ENCODE assay signal across 8 cellular contexts in genomic region chr1:223765036-223765718, GRCh38. TPM values are rescaled to one million over a fixed set of nuclear protein-coding genes. Genes with fewer than 3 reads are reported as not detected.
DNase-seq lines count a peak whose midpoint lies in the region; ATAC-seq and TF ChIP-seq lines count a peak whose summit lies in the region.

No MANE protein-coding gene starts in this region.

- peaks cover 11% of the 10 kb centered on the region for H3K27me3 Mint-ChIP-seq in GM23338 (ENCODE audit: insufficient read depth, low read depth, poor library complexity)
- H3K27me3 Mint-ChIP-seq in CD4-positive, alpha-beta T cell, result no peaks in the 10 kb centered on the region

- H3K4me1 ChIP-seq in GM23338 (ENCODE audit: insufficient read depth), result no peaks in the 10 kb centered on the region
- H3K4me1 ChIP-seq in right cardiac atrium (ENCODE audit: control insufficient read depth, insufficient read depth, low read length), result no peaks in the 10 kb centered on the region
- no peaks in the 10 kb centered on the region for H3K4me1 ChIP-seq in HAP-1

- no peaks in the 10 kb centered on the region for H4K20me1 ChIP-seq in GM23338 (replicated peaks; ENCODE audit: insufficient read depth)

- no peak for TF ChIP-seq CTCF in GM23338 (conservative IDR thresholded peaks at IDR 0.05; ENCODE audit: low read depth in 2 of 2)
- no peak for TF ChIP-seq CTCF in VCaP (conservative IDR thresholded peaks at IDR 0.05)
- TF ChIP-seq CTCF in CD4-positive, alpha-beta T cell (IDR thresholded peaks at IDR 0.05), result no peak

- intact Hi-C loops in right cardiac atrium (cut with DNase I), result no loop called here
- intact Hi-C loops in CD4-positive, alpha-beta T cell (cut with DNase I, micrococcal nuclease), result no loop called here

- H3K4me2 ChIP-seq in GM23338, result no peak overlapping the region

- H3K9me3 ChIP-seq in right cardiac atrium (ENCODE audit: control insufficient read depth, low read length) (no peaks in the 10 kb centered on the region), HAP-1 (no peaks in the 10 kb centered on the region)
- H3K9me3 ChIP-seq in CD4-positive, alpha-beta T cell (ENCODE audit: control insufficient read depth, low read length), result no peaks in the 10 kb centered on the region

- no peak overlapping the region for H3K27ac ChIP-seq in GM23338 (ENCODE audit: low read depth)
- H3K27ac ChIP-seq in VCaP, result peak overlapping the region; percentile 43; the same call in 1 of the 2 replicates
- peak overlapping the region; percentile 70 for H3K27ac ChIP-seq in right cardiac atrium (ENCODE audit: low read length)
- H3K27ac ChIP-seq in CD4-positive, alpha-beta T cell (ENCODE audit: low read depth, low read length), result no peak overlapping the region

- no peaks in the 10 kb centered on the region for H3K27me3 ChIP-seq in GM23338 (ENCODE audit: insufficient read depth)
- no peaks in the 10 kb centered on the region for H3K27me3 ChIP-seq in right cardiac atrium (ENCODE audit: control insufficient read depth, insufficient read depth)
- H3K27me3 ChIP-seq in CD4-positive, alpha-beta T cell (ENCODE audit: control insufficient read depth, insufficient read depth, low read length), result no peaks in the 10 kb centered on the region
- H3K27me3 ChIP-seq in HAP-1 (ENCODE audit: low read depth), result no peaks in the 10 kb centered on the region

- H3K27ac Mint-ChIP-seq in GM23338, result no peak overlapping the region
- no peak overlapping the region for H3K27ac Mint-ChIP-seq in CD4-positive, alpha-beta T cell

- CTCF ChIA-PET in CD4-positive, alpha-beta T cell (lab: Charles Lee), result interaction anchor here (2.7 kb wide), 1 partner anchor 16 kb away, joined by 7 read pairs; no protein-coding TSS in a partner anchor

- no peaks in the 10 kb centered on the region for H3F3A ChIP-seq in GM23338 (replicated peaks; ENCODE audit: low read depth)

- no peak overlapping the region for H2AFZ ChIP-seq in GM23338

- H3K9me2 ChIP-seq in GM23338 (ENCODE audit: insufficient read depth), result no peaks in the 10 kb centered on the region

- no peaks in the 10 kb centered on the region for H3K4me1 Mint-ChIP-seq in GM23338
- no peaks in the 10 kb centered on the region for H3K4me1 Mint-ChIP-seq in CD4-positive, alpha-beta T cell (ENCODE audit: low read depth)

- no peak overlapping the region for H3K4me3 Mint-ChIP-seq in GM23338
- H3K4me3 Mint-ChIP-seq in CD4-positive, alpha-beta T cell, result no peak overlapping the region

- POLR2A ChIA-PET in CD4-positive, alpha-beta T cell (lab: Charles Lee), result interaction anchor here (0.6 kb wide), 1 partner anchor 68 kb away, joined by 3 read pairs; no protein-coding TSS in a partner anchor

- H3K4me3 ChIP-seq in GM23338 (no peak overlapping the region), right cardiac atrium (ENCODE audit: low read length) (no peak overlapping the region), HAP-1 (no peak overlapping the region)

- 58% methylated on average over 9 of the region's 9 CpGs for WGBS in right cardiac atrium

- DNase-seq in GM23338 (ENCODE audit: low spot score) (no peak), right cardiac atrium (peak; percentile 67 to 89 (median 85)), retina (peak; percentile 52), HAP-1 (ENCODE audit: low spot score in 2 of 2) (no peak), SKM-1 (lab: John Stamatoyannopoulos, UW; ENCODE audit: unreplicated experiment) (no peak)
- no peak for DNase-seq in CD4-positive, alpha-beta T cell

- peak; percentile 66 for ATAC-seq in GM23338
- peak; percentile 92 to 93 for ATAC-seq in right cardiac atrium
- no peak for ATAC-seq in HG03439 (IDR thresholded peaks at IDR 0.05; ENCODE audit: unreplicated experiment)
- ATAC-seq in CD4-positive, alpha-beta T cell (ENCODE audit: poor library complexity), result no peak

- H3K9me3 Mint-ChIP-seq in GM23338, result peaks cover 7% of the 10 kb centered on the region
- H3K9me3 Mint-ChIP-seq in CD4-positive, alpha-beta T cell, result no peaks in the 10 kb centered on the region

- H3K79me2 ChIP-seq in GM23338 (replicated peaks; ENCODE audit: insufficient read depth), result no peaks in the 10 kb centered on the region

- peaks cover 16% of the 10 kb centered on the region for H3K36me3 Mint-ChIP-seq in GM23338 (ENCODE audit: low read depth)
- peaks cover 87% of the 10 kb centered on the region for H3K36me3 Mint-ChIP-seq in CD4-positive, alpha-beta T cell (ENCODE audit: low read depth)

- H3K36me3 ChIP-seq in GM23338 (ENCODE audit: insufficient read depth) (no peaks in the 10 kb centered on the region), HAP-1 (replicated peaks) (peaks cover 55% of the 10 kb centered on the region)

- in situ Hi-C loops in HAP-1 (cut with MboI; ENCODE audit: low sequenced_read_pairs), result no loop called here

TF ChIP-seq in GM23338, 12 proteins besides CTCF, POLR2A, EP300 and RAD21 (continues in another document):
- TF ChIP-seq EZH2 (IDR thresholded peaks at IDR 0.05; ENCODE audit: low read depth, unreplicated experiment), result no peak
- no peak for TF ChIP-seq ETS1 (IDR thresholded peaks at IDR 0.05)
- no peak for TF ChIP-seq REST (IDR thresholded peaks at IDR 0.05; ENCODE audit: unreplicated experiment)
- TF ChIP-seq CREB1 (CRISPR knock-in tag; IDR thresholded peaks at IDR 0.05; ENCODE audit: low read depth), result no peak
- TF ChIP-seq ZNF331 (CRISPR knock-in tag; IDR thresholded peaks at IDR 0.05; ENCODE audit: low read depth), result no peak
- no peak for TF ChIP-seq POLR2AphosphoS5 (IDR thresholded peaks at IDR 0.05; ENCODE audit: low read depth)
- TF ChIP-seq STAT1 (IDR thresholded peaks at IDR 0.05; ENCODE audit: unreplicated experiment), result no peak
- TF ChIP-seq NANOG (IDR thresholded peaks at IDR 0.05; ENCODE audit: borderline replicate concordance), result no peak

RNA-seq across cellular contexts. Expression of gene CAPN2, which starts 52.8 kb away (rescaled TPM):
- total RNA-seq in GM23338 (2014; rRNA removed; shearing (Covaris generic)), result 17.5 and 17.8 TPM in 2 replicates
- polyA plus RNA-seq in GM23338 (2016; fragmentation: Nextera tagmentation; extraction: Ambion mirVana) (8.4 and 8.8 TPM in 2 replicates), right cardiac atrium (52.7 TPM)
- 10 to 100 TPM; 58.6 to 91.6 (median 73.2) TPM for total RNA-seq in right cardiac atrium
- total RNA-seq in CD4-positive, alpha-beta T cell, result 100 to 1,000 TPM; 110 to 114 TPM

Comparison
In these comparisons a context has a peak if more than half of its experiments do, and no peak if none do; other contexts are left out.
1. ATAC-seq: peak in GM23338 (single experiment) and right cardiac atrium (2 of 2); none in HG03439 (single experiment) and CD4-positive, alpha-beta T cell (single experiment).
2. DNase-seq: peak in right cardiac atrium (3 of 3) and retina (single experiment); none in GM23338 (single experiment), CD4-positive, alpha-beta T cell (0 of 10), HAP-1 (0 of 2) and SKM-1 (single experiment).
3. H3K27ac ChIP-seq: peak in VCaP (single experiment) and right cardiac atrium (single experiment); none in GM23338 (single experiment) and CD4-positive, alpha-beta T cell (single experiment).